Comparison of ENCODE assay signal across 24 cellular contexts in the genomic region with DNA sequence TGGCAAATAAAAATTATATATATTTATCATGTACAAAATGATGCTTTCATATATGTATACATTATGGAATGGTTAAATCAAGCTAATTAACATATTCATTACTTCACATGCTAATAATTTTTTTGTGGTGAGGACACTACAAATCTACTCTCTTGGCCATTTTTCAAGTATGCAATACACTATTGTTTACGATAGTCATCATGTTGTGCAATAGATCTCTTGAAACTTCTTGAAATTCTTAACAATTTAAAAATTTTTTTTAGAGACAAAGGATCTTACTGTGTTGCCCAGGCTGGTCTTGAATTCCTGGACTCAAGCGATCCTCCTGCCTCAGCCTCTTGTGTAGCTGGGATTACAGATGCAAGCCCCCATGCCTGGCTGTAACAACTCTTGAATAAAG. TPM values are rescaled to one million over a fixed set of nuclear protein-coding genes. Genes with fewer than 3 reads are reported as not detected.
DNase-seq lines count a peak whose midpoint lies in the region; ATAC-seq, FAIRE-seq and TF ChIP-seq lines count a peak whose summit lies in the region.
"Had no signal": no experiment of that assay in that cellular context is flagged by ENCODE, and none has a peak within 500 bp of the region (broad histone marks: within the 10 kb centered on the region; RNA-seq: fewer than 3 reads in every experiment).

No MANE protein-coding gene starts in this region.

- POLR2A ChIA-PET in A549 (lab: Yijun Ruan, JAX) = no interaction called here

- H3K27me3 ChIP-seq in HAP-1 (ENCODE audit: low read depth) (no peaks in the 10 kb centered on the region; the same call in 1 of the 2 replicates), sigmoid colon (no peaks in the 10 kb centered on the region)
- H3K27me3 ChIP-seq: esophagus squamous epithelium had no signal

- intact Hi-C loops in sigmoid colon (cut with DNase I) = no loop called here

- no peak for TF ChIP-seq POLR2A in A549 (IDR thresholded peaks at IDR 0.05; ENCODE audit: low read length)
- TF ChIP-seq POLR2A in sigmoid colon (IDR thresholded peaks at IDR 0.05) = no peak

- no peak for TF ChIP-seq RAD21 in A549 (conservative IDR thresholded peaks at IDR 0.05 in 1 of 2, IDR thresholded peaks at IDR 0.05 in 1 of 2)

- H3K4me3 ChIP-seq in A549 = no peak overlapping the region
- H3K4me3 ChIP-seq in cardiac fibroblast (replicated peaks in 1 of 2; ENCODE audit: low read depth in 2 of 2, low read length in 2 of 2) = no peak overlapping the region
- no peak overlapping the region for H3K4me3 ChIP-seq in HAP-1
- no peak overlapping the region for H3K4me3 ChIP-seq in sigmoid colon
- H3K4me3 ChIP-seq: esophagus squamous epithelium, lung had no signal

- H3K4me1 ChIP-seq in A549 = peaks cover 12% of the 10 kb centered on the region; the same call in 2 of the 3 replicates
- no peaks in the 10 kb centered on the region; the same call in 1 of the 2 replicates for H3K4me1 ChIP-seq in HAP-1
- peaks cover 0 to 20% (median 12%) of the 10 kb centered on the region in 4 donors for H3K4me1 ChIP-seq in sigmoid colon

- no peak for FAIRE-seq in A549 (lab: Jason Lieb, UNC)
- FAIRE-seq: urothelium cell line had no signal

- CTCF ChIA-PET in A549 (lab: Yijun Ruan, JAX) = interaction anchor here (1.1 kb wide), 1 partner anchor 19 kb away, joined by 3 read pairs; no protein-coding TSS in a partner anchor

- no peak for ATAC-seq in A549
- ATAC-seq: activated CD8-positive, alpha-beta T cell treated with anti-CD3 and anti-CD28 coated beads, Interleukin-2, amount 10 ng/mL, durations not matched to agents 7 days and 5 days; Right ventricle myocardium inferior had no signal

- H3K36me3 ChIP-seq in HAP-1 (replicated peaks) = no peaks in the 10 kb centered on the region
- no peaks in the 10 kb centered on the region for H3K36me3 ChIP-seq in sigmoid colon
- H3K36me3 ChIP-seq: esophagus squamous epithelium had no signal

- in situ Hi-C loops in HAP-1 (cut with MboI; ENCODE audit: low sequenced_read_pairs) = no loop called here

- DNase-seq in A549 (ENCODE audit: low read depth in 1 of 2, low spot score in 1 of 2) (no peak), HCEC 1CT (peak; percentile 83), cardiac fibroblast (ENCODE audit: low read depth in 2 of 2) (peak; percentile 72 to 86), foreskin melanocyte (peak; percentile 76), HAP-1 (ENCODE audit: low spot score in 2 of 2) (no peak), germinal center (ENCODE audit: low spot score) (no peak), kidney tubule cell (ENCODE audit: low spot score) (no peak), sigmoid colon (no peak)
- DNase-seq: activated CD4-positive, CD25-positive, alpha-beta regulatory T cell treated with anti-CD3 and anti-CD28 coated beads, Interleukin-2, amount 50 U/mL, for 72 hours; activated CD8-positive, alpha-beta T cell treated with anti-CD3 and anti-CD28 coated beads, Interleukin-2, amount 10 ng/mL, durations not matched to agents 7 days and 5 days; activated naive CD4-positive, alpha-beta T cell; activated T-cell treated with anti-CD3 and anti-CD28 coated beads, Interleukin-2, amount 50 U/mL, for 1 hour; caudate nucleus; CD4-positive, alpha-beta T cell; DMS153; effector CD8-positive, alpha-beta T cell; esophagus squamous epithelium; H7; hypothalamus; islet precursor cell had no signal

- H3K9me3 ChIP-seq in A549 (no peaks in the 10 kb centered on the region), HAP-1 (no peaks in the 10 kb centered on the region), sigmoid colon (no peaks in the 10 kb centered on the region)
- H3K9me3 ChIP-seq: esophagus squamous epithelium had no signal

- no peak for TF ChIP-seq CTCF in A549 (IDR thresholded peaks at IDR 0.05)
- no peak for TF ChIP-seq CTCF in cardiac fibroblast (IDR thresholded peaks at IDR 0.05; ENCODE audit: low read depth, low read length)
- no peak for TF ChIP-seq CTCF in sigmoid colon (IDR thresholded peaks at IDR 0.05)

- no peak for TF ChIP-seq EP300 in A549 (IDR thresholded peaks at IDR 0.05)
- no peak for TF ChIP-seq EP300 in sigmoid colon (IDR thresholded peaks at IDR 0.05)

- WGBS in A549 (ENCODE audit: missing lambda C conversion rate) = 60% methylated on average over 2 of the region's 2 CpGs
- WGBS in sigmoid colon, 2 donors = 75 to 92% methylated on average over 2 of the region's 2 CpGs

- H3K27ac ChIP-seq in A549 (no peak overlapping the region), sigmoid colon (no peak overlapping the region)

- 0 out of 3 replicates have a peak overlapping the region, but pooled peaks have one; percentile 5 for H3K4me2 ChIP-seq in A549

TF ChIP-seq in A549, 52 proteins besides CTCF, POLR2A, EP300 and RAD21:
- TF ChIP-seq CEBPB (IDR thresholded peaks at IDR 0.05) (peak; percentile 61 to 77; a peak in 3 of 4 replicates), SREBF2 (IDR thresholded peaks at IDR 0.05) (no peak), REST (IDR thresholded peaks at IDR 0.05) (no peak), PHF8 (IDR thresholded peaks at IDR 0.05; ENCODE audit: borderline replicate concordance, low read depth) (no peak)

RNA-seq across cellular contexts. Expression of gene SHOC1, which starts 45.2 kb away (rescaled TPM):
- polyA plus RNA-seq in A549 (2011; rRNA removed) = not detected in 2 replicates
- polyA plus RNA-seq in A549 (2012; cell fraction: cytosol; rRNA removed) = not detected in 2 replicates
- polyA plus RNA-seq in A549 (2012; cell fraction: nucleus; rRNA removed) = not detected in 2 replicates
- polyA plus RNA-seq in A549 (2017; fragmentation: RNase III; extraction: RNeasy Plus Mini Kit Qiagen cat#74134 plus additional on column Dnase treatment) = not detected in 3 replicates
- polyA minus RNA-seq in A549 (2011; rRNA and poly(A)+ RNA removed) = not detected in 2 replicates
- total RNA-seq in sigmoid colon = not detected
- under 1 TPM in 1 of 3 donors, not detected in 2; 0.03 TPM for polyA plus RNA-seq in sigmoid colon
- total RNA-seq: activated CD8-positive, alpha-beta T cell treated with anti-CD3 and anti-CD28 coated beads, Interleukin-2, amount 10 ng/mL, durations not matched to agents 7 days and 5 days; CD4-positive, alpha-beta T cell; H7; Right ventricle myocardium inferior; subcutaneous adipose tissue had no signal

RNA-seq across cellular contexts. Expression of gene UGCG, which starts 56.6 kb away (rescaled TPM):
- 16.7 and 25.9 TPM in 2 replicates for polyA plus RNA-seq in A549 (2011; rRNA removed)
- polyA plus RNA-seq in A549 (2012; cell fraction: cytosol; rRNA removed) = 7.8 and 9.5 TPM in 2 replicates
- 7.4 and 10.6 TPM in 2 replicates for polyA plus RNA-seq in A549 (2012; cell fraction: nucleus; rRNA removed)
- 10.5 to 12.1 TPM (median 11.6 TPM) in 3 replicates for polyA plus RNA-seq in A549 (2017; fragmentation: RNase III; extraction: RNeasy Plus Mini Kit Qiagen cat#74134 plus additional on column Dnase treatment)
- polyA minus RNA-seq in A549 (2011; rRNA and poly(A)+ RNA removed) = 14.5 and 17.2 TPM in 2 replicates
- total RNA-seq in sigmoid colon = 10 to 100 TPM; 18.6 to 89.3 (median 27.0) TPM
- 10 to 100 TPM in 2 of 3 donors, 1 to 10 TPM in 1; 7.8 to 20.7 (median 12.5) TPM for polyA plus RNA-seq in sigmoid colon

Comparison
In these comparisons a context has a peak if more than half of its experiments do, and no peak if none do; other contexts are left out.
1. DNase-seq: peak in HCEC 1CT (single experiment), cardiac fibroblast (2 of 2) and foreskin melanocyte (single experiment); none in A549 (0 of 2), HAP-1 (0 of 2), germinal center (single experiment), kidney tubule cell (single experiment) and sigmoid colon (single experiment).